8 cellular contexts compared by ENCODE assay signal in the genomic region with DNA sequence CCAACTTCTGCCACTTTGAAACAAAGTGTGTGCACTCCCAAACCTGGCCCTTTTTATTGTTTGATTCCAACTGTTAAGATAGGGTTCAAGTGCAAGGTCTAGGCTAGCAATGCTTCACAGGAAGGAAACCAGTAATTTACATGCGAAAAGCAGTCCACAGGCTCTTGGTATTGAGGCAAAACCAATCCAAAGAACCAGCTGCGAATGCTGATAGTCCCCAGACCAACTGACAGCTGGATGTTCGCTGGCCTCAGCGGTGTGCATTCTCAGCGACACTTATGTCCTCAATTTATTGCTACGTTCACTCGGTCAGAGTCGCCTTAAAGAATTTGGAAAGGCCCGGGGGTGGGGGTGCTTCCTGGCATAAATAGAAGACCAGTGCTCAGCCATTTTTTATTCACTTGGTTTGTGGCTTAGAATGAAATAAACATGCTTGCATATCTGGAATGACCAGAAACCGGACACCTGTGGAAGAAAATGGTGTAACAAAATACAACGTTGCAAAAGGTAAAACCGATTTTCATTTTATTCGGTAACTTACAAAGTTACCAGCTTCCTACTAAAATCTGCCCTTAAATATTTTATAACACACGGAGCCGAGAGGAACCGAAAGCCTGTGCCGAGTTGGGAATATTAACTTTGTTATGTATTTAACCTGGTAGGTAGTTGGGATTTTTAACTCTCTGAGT. TPM values are rescaled to one million over a fixed set of nuclear protein-coding genes. Genes with fewer than 3 reads are reported as not detected.
DNase-seq lines count a peak whose midpoint lies in the region; ATAC-seq and TF ChIP-seq lines count a peak whose summit lies in the region.

No MANE protein-coding gene starts in this region.

- H3K9ac ChIP-seq in HUES6 (ENCODE audit: low read length), result peak overlapping the region; percentile 65
- peak overlapping the region; percentile 84 for H3K9ac ChIP-seq in fibroblast of lung (ENCODE audit: insufficient read depth, low read length)

- WGBS in ovary, 3 donors, result 2 to 4% (median 3%) methylated on average over 17 of the region's 17 CpGs

- peaks cover 43% of the 10 kb centered on the region for H3K79me2 ChIP-seq in fibroblast of lung (ENCODE audit: control insufficient read depth, insufficient read depth, low read length)

- H3K27ac ChIP-seq in HUES6 (ENCODE audit: low read depth, low read length), result no peak overlapping the region
- peak overlapping the region; percentile 95 for H3K27ac ChIP-seq in VCaP
- H3K27ac ChIP-seq in fibroblast of lung (ENCODE audit: insufficient read depth, low read length), result peak overlapping the region; percentile 87
- H3K27ac ChIP-seq in ovary, result peak overlapping the region; percentile 81 to 89

- no peak for TF ChIP-seq EP300 in ovary (IDR thresholded peaks at IDR 0.05)

- peak overlapping the region; percentile 98 for H3K4me2 ChIP-seq in fibroblast of lung (ENCODE audit: extremely low read depth, insufficient read depth, low read length)

- H3K4me3 ChIP-seq in HUES6 (ENCODE audit: low read depth, low read length), result peak overlapping the region; percentile 85
- peak overlapping the region; percentile 76 to 94 (median 80) for H3K4me3 ChIP-seq in fibroblast of lung (replicated peaks in 1 of 4; ENCODE audit: control extremely low read depth in 1 of 4, insufficient read depth in 1 of 4, low read depth in 3 of 4, low read length in 4 of 4)
- peak overlapping the region; percentile 66 for H3K4me3 ChIP-seq in ovary

- H3K4me1 ChIP-seq in HUES6 (ENCODE audit: control insufficient read depth, insufficient read depth, low read length) (peaks cover 26% of the 10 kb centered on the region), fibroblast of lung (ENCODE audit: control insufficient read depth, extremely low read depth, insufficient read depth, low read length) (peaks cover 13% of the 10 kb centered on the region), ovary (ENCODE audit: insufficient read depth) (peaks cover 19% of the 10 kb centered on the region)

- H3K27me3 ChIP-seq in HUES6 (ENCODE audit: control insufficient read depth, insufficient read depth, low read length) (peaks cover 55% of the 10 kb centered on the region), fibroblast of lung (ENCODE audit: control insufficient read depth, insufficient read depth, low read length) (no peaks in the 10 kb centered on the region), ovary (no peaks in the 10 kb centered on the region)

- ATAC-seq in HG03135 (IDR thresholded peaks at IDR 0.05; ENCODE audit: unreplicated experiment), result no peak

- H4K20me1 ChIP-seq in fibroblast of lung (ENCODE audit: control insufficient read depth, extremely low read depth, insufficient read depth, low read length), result no peaks in the 10 kb centered on the region

- H2AFZ ChIP-seq in fibroblast of lung (ENCODE audit: low read length), result no peak overlapping the region

- H3K36me3 ChIP-seq in HUES6 (ENCODE audit: control insufficient read depth, insufficient read depth, low read length) (no peaks in the 10 kb centered on the region), fibroblast of lung (ENCODE audit: control insufficient read depth, insufficient read depth, low read length) (peaks cover 1% of the 10 kb centered on the region), ovary (no peaks in the 10 kb centered on the region)

- DNase-seq in GF-D8 (lab: John Stamatoyannopoulos, UW) (peak; percentile 59), fibroblast of lung (ENCODE audit: low read depth in 2 of 2) (peak in 1 of 2 donors; percentile 29), ovary (no peak), H4 (ENCODE audit: low spot score) (no peak), LoVo (ENCODE audit: low spot score) (no peak)

- intact Hi-C loops in ovary (cut with DNase I), result loop anchor here in 1 of 4 donors (10.0 kb wide), 1 partner anchor 175 kb away; a partner anchor contains a TSS

- TF ChIP-seq CTCF in VCaP (conservative IDR thresholded peaks at IDR 0.05) (no peak), fibroblast of lung (conservative IDR thresholded peaks at IDR 0.05 in 1 of 2, IDR thresholded peaks at IDR 0.05 in 1 of 2; ENCODE audit: low read depth in 1 of 2, low read length in 2 of 2) (no peak), ovary (IDR thresholded peaks at IDR 0.05) (no peak)

- H3K9me3 ChIP-seq in HUES6 (ENCODE audit: control insufficient read depth, insufficient read depth, low read depth, low read length) (no peaks in the 10 kb centered on the region), fibroblast of lung (ENCODE audit: control insufficient read depth, insufficient read depth, low read depth, low read length) (no peaks in the 10 kb centered on the region), ovary (no peaks in the 10 kb centered on the region)

- TF ChIP-seq POLR2A in ovary (IDR thresholded peaks at IDR 0.05), result no peak

RNA-seq across cellular contexts. Expression of a gene that starts 1.6 kb away (rescaled TPM):
- 33.6 and 45.2 TPM in 2 replicates for total RNA-seq in fibroblast of lung
- polyA plus RNA-seq in fibroblast of lung, result 29.5 and 37.2 TPM in 2 replicates
- 32.7 and 40.7 TPM in 2 replicates for polyA plus RNA-seq in fibroblast of lung (2012)
- 103 and 170 TPM in 2 replicates for polyA minus RNA-seq in fibroblast of lung (ENCODE audit: low replicate concordance)
- 10 to 100 TPM; 33.3 to 87.1 (median 44.3) TPM for total RNA-seq in ovary
- polyA plus RNA-seq in ovary, result 10 to 100 TPM; 25.3 to 54.2 TPM
- 21.3 and 21.8 TPM in 2 replicates for total RNA-seq in H4 (2014; rRNA removed; shearing (Covaris generic))
